Comparison of ENCODE assay signal across 10 cellular contexts in genomic region chr12:92556141-92556540, GRCh38.
DNase-seq lines count a peak whose midpoint lies in the region; ATAC-seq and TF ChIP-seq lines count a peak whose summit lies in the region.
"Had no signal": no experiment of that assay in that cellular context is flagged by ENCODE, and none has a peak within 500 bp of the region (broad histone marks: within the 10 kb centered on the region; RNA-seq: fewer than 3 reads in every experiment).

No MANE protein-coding gene starts in this region.

- H3K4ac ChIP-seq in H9 (ENCODE audit: low read depth, low read length): no peak overlapping the region

- no peak overlapping the region for H2AK5ac ChIP-seq in H9 (ENCODE audit: insufficient read length, low read length)

- no peaks in the 10 kb centered on the region for H3K79me2 ChIP-seq in H9 (ENCODE audit: insufficient read depth, low read length)

- WGBS in H9 (ENCODE audit: extremely low coverage, insufficient read length, low lambda C conversion rate): no CpG with 5 or more reads among the region's 1 CpG

- no peak overlapping the region for H2BK15ac ChIP-seq in H9 (ENCODE audit: low read depth, low read length)

- no peak overlapping the region for H3K27ac ChIP-seq in H9 (ENCODE audit: insufficient read length, low read depth, low read length)

- H4K8ac ChIP-seq in H9 (replicated peaks; ENCODE audit: insufficient read length, low read depth, low read length): no peak overlapping the region

- CTCF ChIA-PET in T-cell (lab: Charles Lee) (interaction anchor here in 1 of 2 donors (0.5 to 1.4 kb wide), 4 partner anchors 13 to 351 kb away, joined by 3 to 6 read pairs (median 4); no protein-coding TSS in a partner anchor), Calu3 (lab: Charles Lee) (interaction anchor here (2.8 kb wide), 1 partner anchor 9 kb away, joined by 10 read pairs; no protein-coding TSS in a partner anchor)

- H3K9me3 Mint-ChIP-seq in natural killer cell (no peaks in the 10 kb centered on the region), T-cell (peaks cover 0 to 9% (median 0%) of the 10 kb centered on the region in 3 donors), H9 (no peaks in the 10 kb centered on the region), Calu3 (ENCODE audit: low read depth, unreplicated experiment) (no peaks in the 10 kb centered on the region)
- H3K9me3 Mint-ChIP-seq in natural killer cell treated with Interleukin-12 subunit alpha and Interleukin-12 subunit beta and Interleukin-15 and Interleukin-18, amount 100 ng/mL, for 72 hours: peaks cover 5% of the 10 kb centered on the region

- POLR2A ChIA-PET in T-cell (lab: Charles Lee): interaction anchor here in 1 of 2 donors (0.6 to 1.8 kb wide), 2 partner anchors 320 to 410 kb away, joined by 3 to 8 read pairs; partner anchors contain the start of gene BTG1

- no TSS peak for BruUV-seq in Calu3 (replicated peaks; lab: Mats Ljungman, UMichigan)

- no peaks in the 10 kb centered on the region for H3K27me3 ChIP-seq in H9 (ENCODE audit: insufficient read depth, low read length)

- no peak for TF ChIP-seq CTCF in natural killer cell (IDR thresholded peaks at IDR 0.05)
- TF ChIP-seq CTCF in H9 (conservative IDR thresholded peaks at IDR 0.05): no peak
- no peak for TF ChIP-seq CTCF in Calu3 (IDR thresholded peaks at IDR 0.05; ENCODE audit: unreplicated experiment)

- H3K23ac ChIP-seq in H9 (ENCODE audit: insufficient read length, low read depth, low read length): no peak overlapping the region

- no peaks in the 10 kb centered on the region for H3K23me2 ChIP-seq in H9 (ENCODE audit: insufficient read length, low read depth, low read length, poor library complexity, severe bottlenecking)

- H2BK5ac ChIP-seq in H9 (ENCODE audit: insufficient read length, low read length): no peak overlapping the region

- H3K9me3 ChIP-seq in H9 (ENCODE audit: control insufficient read depth, low read depth, low read length): no peaks in the 10 kb centered on the region

- H4K5ac ChIP-seq in H9 (ENCODE audit: insufficient read length, low read depth, low read length): no peak overlapping the region

- no peaks in the 10 kb centered on the region; the same call in 1 of the 2 replicates for H3K4me1 ChIP-seq in H9 (ENCODE audit: insufficient read depth, low read length)

- no peak overlapping the region for H3K9ac ChIP-seq in H9 (ENCODE audit: extremely low read depth, insufficient read length, low read length)

- H3K18ac ChIP-seq in H9 (ENCODE audit: insufficient read length, low read depth, low read length): no peak overlapping the region

- H3K56ac ChIP-seq in H9 (ENCODE audit: insufficient read length, low read depth, low read length): no peak overlapping the region

- H4K91ac ChIP-seq in H9 (ENCODE audit: insufficient read length, low read depth, low read length): no peak overlapping the region

- no peak overlapping the region for H2AFZ ChIP-seq in H9 (ENCODE audit: low read length)

- H2BK120ac ChIP-seq in H9 (ENCODE audit: low read depth, low read length, poor library complexity, severe bottlenecking): no peak overlapping the region

- H3T11ph ChIP-seq in H9 (ENCODE audit: low read length): no peak overlapping the region

- H2BK20ac ChIP-seq in H9 (ENCODE audit: low read depth, low read length, poor library complexity, severe bottlenecking): no peak overlapping the region

- no peak overlapping the region for H2BK12ac ChIP-seq in H9 (ENCODE audit: insufficient read length, low read depth, low read length)

- H3K14ac ChIP-seq in H9 (ENCODE audit: insufficient read depth, low read length): no peak overlapping the region

- H3K4me2 ChIP-seq in H9 (ENCODE audit: insufficient read depth, insufficient read length, low read length): no peak overlapping the region

- intact Hi-C loops in natural killer cell (cut with micrococcal nuclease) (no loop called here), Calu3 (cut with micrococcal nuclease; ENCODE audit: unreplicated experiment) (loop anchor here (10.0 kb wide), 1 partner anchor 601 kb away; no protein-coding TSS in a partner anchor)

- H3K79me1 ChIP-seq in H9 (ENCODE audit: insufficient read depth, low read depth, low read length, poor library complexity, severe bottlenecking): no peaks in the 10 kb centered on the region

- H3K4me3 Mint-ChIP-seq in natural killer cell (peak overlapping the region; percentile 81), T-cell (peak overlapping the region; percentile 43 to 59 (median 58)), H9 (no peak overlapping the region), Calu3 (ENCODE audit: low read depth, unreplicated experiment) (no peak overlapping the region)
- no peak overlapping the region for H3K4me3 Mint-ChIP-seq in natural killer cell treated with Interleukin-12 subunit alpha and Interleukin-12 subunit beta and Interleukin-15 and Interleukin-18, amount 100 ng/mL, for 72 hours

- H3K36me3 Mint-ChIP-seq in natural killer cell (peaks cover 6% of the 10 kb centered on the region), T-cell (no peaks in the 10 kb centered on the region), H9 (ENCODE audit: insufficient read depth in 1 of 3, low read depth in 3 of 3) (no peaks in the 10 kb centered on the region), Calu3 (ENCODE audit: insufficient read depth, unreplicated experiment) (peaks cover 9% of the 10 kb centered on the region)
- H3K36me3 Mint-ChIP-seq in natural killer cell treated with Interleukin-12 subunit alpha and Interleukin-12 subunit beta and Interleukin-15 and Interleukin-18, amount 100 ng/mL, for 72 hours: peaks cover 14% of the 10 kb centered on the region

- DNase-seq in natural killer cell (no peak), T-cell (no peak), KG1 (lab: John Stamatoyannopoulos, UW) (no peak), H9 (no peak), Calu3 (no peak)
- no peak for DNase-seq in natural killer cell treated with Interleukin-12 subunit alpha and Interleukin-12 subunit beta and Interleukin-15 and Interleukin-18, amount 100 ng/mL, for 72 hours (ENCODE audit: low spot score)
- no peak for DNase-seq in activated effector memory CD4-positive, alpha-beta T cell treated with Interleukin-2 at 50 U/mL for 16 hours
- DNase-seq: activated CD8-positive, alpha-beta memory T cell treated with anti-CD3 and anti-CD28 coated beads, Interleukin-2, amount 50 U/mL, for 4 hours; NCI-H187 treated with DMSO at 0.1 percent for 48 hours had no signal

- ATAC-seq in natural killer cell: peak; percentile 49 to 57 (median 56)
- ATAC-seq in natural killer cell treated with Interleukin-12 subunit alpha and Interleukin-12 subunit beta and Interleukin-15 and Interleukin-18, amount 100 ng/mL, for 72 hours: no peak
- peak; percentile 24 for ATAC-seq in HG02588 (IDR thresholded peaks at IDR 0.05; ENCODE audit: unreplicated experiment)
- ATAC-seq in T-cell (replicated peaks in 1 of 4): peak; percentile 43 to 87 (median 68)

- no peaks in the 10 kb centered on the region for H3K27me3 Mint-ChIP-seq in natural killer cell (ENCODE audit: low read depth in 2 of 2)
- H3K27me3 Mint-ChIP-seq in natural killer cell treated with Interleukin-12 subunit alpha and Interleukin-12 subunit beta and Interleukin-15 and Interleukin-18, amount 100 ng/mL, for 72 hours: no peaks in the 10 kb centered on the region
- no peaks in the 10 kb centered on the region for H3K27me3 Mint-ChIP-seq in T-cell
- no peaks in the 10 kb centered on the region for H3K27me3 Mint-ChIP-seq in H9 (ENCODE audit: low read depth)
- H3K27me3 Mint-ChIP-seq in Calu3 (ENCODE audit: unreplicated experiment): no peaks in the 10 kb centered on the region

- H4K20me1 ChIP-seq in H9 (ENCODE audit: control insufficient read depth, insufficient read depth, insufficient read length): no peaks in the 10 kb centered on the region

- H3K27ac Mint-ChIP-seq in natural killer cell: no peak overlapping the region
- no peak overlapping the region for H3K27ac Mint-ChIP-seq in natural killer cell treated with Interleukin-12 subunit alpha and Interleukin-12 subunit beta and Interleukin-15 and Interleukin-18, amount 100 ng/mL, for 72 hours
- peak overlapping the region; percentile 78 to 81 for H3K27ac Mint-ChIP-seq in T-cell
- no peak overlapping the region for H3K27ac Mint-ChIP-seq in H9
- no peak overlapping the region for H3K27ac Mint-ChIP-seq in Calu3 (ENCODE audit: unreplicated experiment)

- H3K4me1 Mint-ChIP-seq in natural killer cell: peaks cover 1% of the 10 kb centered on the region in 2 donors
- H3K4me1 Mint-ChIP-seq in natural killer cell treated with Interleukin-12 subunit alpha and Interleukin-12 subunit beta and Interleukin-15 and Interleukin-18, amount 100 ng/mL, for 72 hours (ENCODE audit: low read depth in 2 of 2): peaks cover 35 to 40% of the 10 kb centered on the region in 2 donors
- H3K4me1 Mint-ChIP-seq in T-cell: peaks cover 44 to 46% (median 45%) of the 10 kb centered on the region in 3 donors
- peaks cover 8 to 9% of the 10 kb centered on the region in 2 experiments; a peak in 3 of 4 replicates for H3K4me1 Mint-ChIP-seq in H9
- H3K4me1 Mint-ChIP-seq in Calu3 (ENCODE audit: low read depth, unreplicated experiment): peaks cover 51% of the 10 kb centered on the region

Comparison
In these comparisons a context has a peak if more than half of its experiments do, and no peak if none do; other contexts are left out.
1. ATAC-seq: peak in natural killer cell (3 of 3), HG02588 (single experiment) and T-cell (4 of 4); none in natural killer cell treated with Interleukin-12 subunit alpha and Interleukin-12 subunit beta and Interleukin-15 and Interleukin-18, amount 100 ng/mL, for 72 hours (0 of 2).
2. H3K4me3 Mint-ChIP-seq: peak in natural killer cell (single experiment) and T-cell (3 of 3); none in natural killer cell treated with Interleukin-12 subunit alpha and Interleukin-12 subunit beta and Interleukin-15 and Interleukin-18, amount 100 ng/mL, for 72 hours (single experiment), H9 (0 of 2) and Calu3 (single experiment).
3. H3K27ac Mint-ChIP-seq: peak in T-cell (2 of 2); none in natural killer cell (0 of 2), natural killer cell treated with Interleukin-12 subunit alpha and Interleukin-12 subunit beta and Interleukin-15 and Interleukin-18, amount 100 ng/mL, for 72 hours (0 of 2), H9 (0 of 3) and Calu3 (single experiment).